Comparison of ENCODE assay signal across 15 cellular contexts in the genomic region with DNA sequence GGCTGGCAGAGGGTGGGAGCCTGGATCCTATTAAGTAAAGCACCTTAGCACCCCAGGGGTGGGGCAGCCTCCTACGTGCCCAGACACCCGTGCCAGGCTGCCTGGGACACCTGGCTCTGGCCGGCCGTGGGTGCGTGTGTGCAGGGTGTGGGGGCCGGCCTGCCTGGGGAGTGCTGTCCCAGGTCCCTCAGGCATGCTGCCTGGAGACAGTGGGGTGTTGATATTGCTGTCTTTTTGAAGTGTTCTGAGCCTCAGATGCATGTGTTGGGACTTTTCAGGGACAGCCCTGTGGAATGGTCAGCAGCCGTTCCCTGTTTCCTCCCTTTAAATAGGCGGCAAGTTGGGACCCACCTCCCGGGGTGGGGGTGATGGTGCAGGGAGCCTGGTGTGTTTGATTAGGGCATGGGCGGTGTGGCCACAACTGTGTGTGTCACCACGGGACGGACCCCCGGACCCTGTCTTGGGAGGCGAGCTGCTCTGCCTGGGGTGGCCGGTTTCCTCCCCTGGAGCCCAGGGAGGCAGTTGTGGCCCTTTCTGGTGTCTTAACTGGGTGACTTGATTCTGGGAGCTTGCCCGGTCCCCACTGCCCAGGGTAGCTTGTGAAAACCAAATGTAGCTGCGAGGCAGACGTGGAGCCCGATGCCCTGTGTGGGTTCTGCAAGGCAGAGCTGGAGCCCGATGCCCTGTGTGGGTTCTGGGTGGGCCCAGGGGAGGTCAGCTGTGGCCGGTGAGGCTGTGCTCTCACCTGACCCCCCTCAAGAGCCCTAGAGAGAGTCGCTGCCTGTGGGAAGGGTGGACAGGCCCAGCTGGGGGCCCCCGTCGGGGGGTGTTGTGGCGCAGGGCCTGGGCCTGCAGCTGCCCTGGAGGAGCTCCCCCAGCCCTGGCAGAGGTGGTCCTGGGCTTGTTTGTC. TPM values are rescaled to one million over a fixed set of nuclear protein-coding genes. Genes with fewer than 3 reads are reported as not detected.
A peak's percentile ranks its signal among the peaks of the same experiment; 100 is the strongest.
DNase-seq lines count a peak whose midpoint lies in the region; ATAC-seq, FAIRE-seq and TF ChIP-seq lines count a peak whose summit lies in the region.
"Had no signal": no experiment of that assay in that cellular context is flagged by ENCODE, and none has a peak within 500 bp of the region (broad histone marks: within the 10 kb centered on the region; RNA-seq: fewer than 3 reads in every experiment).

No MANE protein-coding gene starts in this region.

- no peak for DNase-seq in stimulated activated naive CD8-positive, alpha-beta T cell treated with anti-CD3 and anti-CD28 coated beads, Interleukin-15, amount 100 ng/mL, for 72 hours
- no peak for DNase-seq in stimulated activated naive CD8-positive, alpha-beta T cell treated with anti-CD3 and anti-CD28 coated beads, Interleukin-15, Interleukin-2, amounts not matched to agents 100 U/mL and 50 U/mL, for 24 hours
- DNase-seq in Right ventricle myocardium superior (peak; percentile 36), osteocyte (ENCODE audit: extremely low spot score, unreplicated experiment) (no peak), GM12892 (ENCODE audit: insufficient read length) (no peak), NCI-H526 treated with DMSO at 0.1 percent for 48 hours (lab: John Stamatoyannopoulos, UW) (no peak), anterior cingulate cortex (lab: John Stamatoyannopoulos, UW) (no peak)
- DNase-seq in activated effector memory CD4-positive, alpha-beta T cell treated with anti-CD3 and anti-CD28 coated beads, Interleukin-2, amount 50 U/mL, for 16 hours, result no peak
- DNase-seq: activated CD4-positive, alpha-beta T cell treated with anti-CD3 and anti-CD28 coated beads, Interleukin-2, amount 50 U/mL, for 4 hours; activated naive CD4-positive, alpha-beta T cell treated with anti-CD3 and anti-CD28 coated beads, Interleukin-2, amount 10 ng/mL, durations not matched to agents 7 days and 5 days; CD4-positive, CD25-positive, alpha-beta regulatory T cell; NCI-H1417 treated with DMSO at 0.1 percent for 48 hours; NCI-H2171; stimulated activated CD4-positive, alpha-beta T cell treated with anti-CD3 and anti-CD28 coated beads, Interleukin-4, amount 100 ng/mL, for 24 hours had no signal

- TF ChIP-seq CTCF in osteocyte (IDR thresholded peaks at IDR 0.05), result no peak

- no peak overlapping the region for H3K4me3 Mint-ChIP-seq in stimulated activated naive CD8-positive, alpha-beta T cell treated with anti-CD3 and anti-CD28 coated beads, Interleukin-15, amount 100 ng/mL, for 72 hours
- no peak overlapping the region for H3K4me3 Mint-ChIP-seq in osteocyte (ENCODE audit: unreplicated experiment)
- H3K4me3 Mint-ChIP-seq: activated naive CD4-positive, alpha-beta T cell treated with anti-CD3 and anti-CD28 coated beads, Interleukin-2, amount 10 ng/mL, durations not matched to agents 7 days and 5 days; CD4-positive, CD25-positive, alpha-beta regulatory T cell had no signal

- ATAC-seq in stimulated activated naive CD8-positive, alpha-beta T cell treated with anti-CD3 and anti-CD28 coated beads, Interleukin-15, amount 100 ng/mL, for 72 hours, result peak; percentile 16
- ATAC-seq in stimulated activated naive CD8-positive, alpha-beta T cell treated with anti-CD3 and anti-CD28 coated beads, Interleukin-15, Interleukin-2, amounts not matched to agents 100 U/mL and 50 U/mL, for 24 hours, result no peak
- no peak for ATAC-seq in Right ventricle myocardium superior (ENCODE audit: poor library complexity)

- H3K36me3 Mint-ChIP-seq in osteocyte (ENCODE audit: unreplicated experiment), result peaks cover 2% of the 10 kb centered on the region
- H3K36me3 Mint-ChIP-seq: activated naive CD4-positive, alpha-beta T cell treated with anti-CD3 and anti-CD28 coated beads, Interleukin-2, amount 10 ng/mL, durations not matched to agents 7 days and 5 days had no signal

- intact Hi-C loops in Right ventricle myocardium superior (cut with DNase I), result no loop called here

- H3K27me3 Mint-ChIP-seq in stimulated activated naive CD8-positive, alpha-beta T cell treated with anti-CD3 and anti-CD28 coated beads, Interleukin-15, amount 100 ng/mL, for 72 hours, result no peaks in the 10 kb centered on the region
- no peaks in the 10 kb centered on the region for H3K27me3 Mint-ChIP-seq in osteocyte (ENCODE audit: unreplicated experiment)
- H3K27me3 Mint-ChIP-seq: activated naive CD4-positive, alpha-beta T cell treated with anti-CD3 and anti-CD28 coated beads, Interleukin-2, amount 10 ng/mL, durations not matched to agents 7 days and 5 days; CD4-positive, CD25-positive, alpha-beta regulatory T cell had no signal

- H3K4me1 Mint-ChIP-seq in stimulated activated naive CD8-positive, alpha-beta T cell treated with anti-CD3 and anti-CD28 coated beads, Interleukin-15, amount 100 ng/mL, for 72 hours, result peaks cover 56% of the 10 kb centered on the region
- H3K4me1 Mint-ChIP-seq in osteocyte (ENCODE audit: unreplicated experiment), result peaks cover 14% of the 10 kb centered on the region

- H3K27ac Mint-ChIP-seq in stimulated activated naive CD8-positive, alpha-beta T cell treated with anti-CD3 and anti-CD28 coated beads, Interleukin-15, amount 100 ng/mL, for 72 hours, result no peak overlapping the region
- peak overlapping the region; percentile 59 for H3K27ac Mint-ChIP-seq in osteocyte (ENCODE audit: unreplicated experiment)
- H3K27ac Mint-ChIP-seq: activated naive CD4-positive, alpha-beta T cell treated with anti-CD3 and anti-CD28 coated beads, Interleukin-2, amount 10 ng/mL, durations not matched to agents 7 days and 5 days had no signal

- no peak for TF ChIP-seq POLR2A in GM12892 (IDR thresholded peaks at IDR 0.05; ENCODE audit: low read depth, low read length)

- H3K9me3 Mint-ChIP-seq in stimulated activated naive CD8-positive, alpha-beta T cell treated with anti-CD3 and anti-CD28 coated beads, Interleukin-15, amount 100 ng/mL, for 72 hours, result no peaks in the 10 kb centered on the region
- H3K9me3 Mint-ChIP-seq in osteocyte (ENCODE audit: unreplicated experiment), result no peaks in the 10 kb centered on the region
- H3K9me3 Mint-ChIP-seq: activated naive CD4-positive, alpha-beta T cell treated with anti-CD3 and anti-CD28 coated beads, Interleukin-2, amount 10 ng/mL, durations not matched to agents 7 days and 5 days; CD4-positive, CD25-positive, alpha-beta regulatory T cell had no signal

- no peak for FAIRE-seq in GM12892 (lab: Jason Lieb, UNC)
- FAIRE-seq: A204.1 had no signal

RNA-seq across cellular contexts. Expression of a gene that starts 8.2 kb away (rescaled TPM):
- total RNA-seq in Right ventricle myocardium superior (49.8 TPM), osteocyte (69.6 and 74.7 TPM in 2 replicates)
- 4.1 TPM for polyA plus RNA-seq in GM12892 (2012; ENCODE audit: missing spikeins)

RNA-seq across cellular contexts. Expression of a gene that starts 26.5 kb away (rescaled TPM):
- total RNA-seq in Right ventricle myocardium superior, result 5.8 TPM
- 18.8 and 19.5 TPM in 2 replicates for total RNA-seq in osteocyte
- 16.1 TPM for polyA plus RNA-seq in GM12892 (2012; ENCODE audit: missing spikeins)

RNA-seq across cellular contexts. Expression of a gene that starts 47.2 kb away (rescaled TPM):
- total RNA-seq in Right ventricle myocardium superior (12.3 TPM), osteocyte (51.3 and 51.8 TPM in 2 replicates)
- polyA plus RNA-seq in GM12892 (2012; ENCODE audit: missing spikeins), result 13.5 TPM
